8 cellular contexts compared by ENCODE assay signal in the genomic region with DNA sequence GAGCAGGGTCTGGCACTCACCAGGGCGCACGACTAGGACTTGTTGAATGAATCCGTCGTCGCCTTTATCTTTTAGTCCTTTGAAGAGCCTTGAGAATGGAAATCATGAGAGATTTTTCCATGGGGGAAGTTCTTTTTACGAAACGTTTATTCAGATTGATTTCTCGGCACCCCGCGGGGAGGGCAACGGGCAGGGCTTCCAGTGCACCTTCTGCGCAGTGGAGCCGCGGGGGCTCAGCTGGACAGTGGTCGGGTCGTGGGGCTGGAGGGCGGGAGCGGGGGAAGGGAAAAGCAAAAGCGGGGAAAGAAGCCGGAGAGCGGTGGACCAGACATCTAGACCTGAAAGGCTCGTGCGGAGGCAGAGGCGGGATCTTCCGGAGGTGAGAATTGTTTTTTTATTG. TPM values are rescaled to one million over a fixed set of nuclear protein-coding genes. Genes with fewer than 3 reads are reported as not detected.
DNase-seq lines count a peak whose midpoint lies in the region; ATAC-seq, FAIRE-seq and TF ChIP-seq lines count a peak whose summit lies in the region.
"Not testable (repeated sequence)": the region's sequence is repeated elsewhere in the genome, so short reads cannot be mapped to it uniquely, and the experiment has no call there.

No MANE protein-coding gene starts in this region.

- not testable (repeated sequence) for ATAC-seq in CD4-positive, alpha-beta T cell (ENCODE audit: poor library complexity); activated CD8-positive, alpha-beta T cell treated with anti-CD3 and anti-CD28 coated beads for 36 hours; stimulated activated effector memory CD8-positive, alpha-beta T cell treated with anti-CD3 and anti-CD28 coated beads, Interleukin-12 subunit alpha, Interleukin-12 subunit beta, amount 100 ng/mL, for 72 hours

- intact Hi-C loops in CD4-positive, alpha-beta T cell (cut with DNase I, micrococcal nuclease); activated CD8-positive, alpha-beta T cell treated with anti-CD3 and anti-CD28 coated beads for 36 hours (cut with micrococcal nuclease): not testable (repeated sequence)

- not testable (repeated sequence) for H3K36me3 ChIP-seq in NT2/D1 (ENCODE audit: insufficient read depth, insufficient read length, low read length); astrocyte (ENCODE audit: insufficient read depth, low read length); endodermal cell (ENCODE audit: control insufficient read depth, insufficient read depth, low read length); iPS-15b (ENCODE audit: control insufficient read depth, insufficient read depth, low read length)

- peak overlapping the region; percentile 71 for H3K4me2 ChIP-seq in astrocyte (ENCODE audit: low read length)

- H3K9ac ChIP-seq in NT2/D1 (ENCODE audit: insufficient read length, low read depth) = peak overlapping the region; percentile 50
- not testable (repeated sequence) for H3K9ac ChIP-seq in astrocyte (ENCODE audit: low read length); endodermal cell (ENCODE audit: extremely low read depth, low read length, poor library complexity, severe bottlenecking); iPS-15b (ENCODE audit: low read depth, low read length)

- CTCF ChIA-PET in CD4-positive, alpha-beta T cell (lab: Charles Lee); activated CD8-positive, alpha-beta T cell treated with anti-CD3 and anti-CD28 coated beads for 36 hours (lab: Charles Lee): not testable (repeated sequence)

- not testable (repeated sequence) for FAIRE-seq in astrocyte (lab: Jason Lieb, UNC)

- H3K4me3 ChIP-seq in NT2/D1 (ENCODE audit: insufficient read length, low read depth) (peak overlapping the region; percentile 34), endodermal cell (ENCODE audit: low read length) (peak overlapping the region; percentile 58), iPS-15b (ENCODE audit: low read depth, low read length) (peak overlapping the region; percentile 43)
- not testable (repeated sequence) for H3K4me3 ChIP-seq in astrocyte (ENCODE audit: insufficient read depth, low read depth, low read length)

- H3K9me3 Mint-ChIP-seq in CD4-positive, alpha-beta T cell; activated CD8-positive, alpha-beta T cell treated with anti-CD3 and anti-CD28 coated beads for 36 hours; astrocyte (ENCODE audit: unreplicated experiment); endodermal cell; nephron progenitor cell; stimulated activated effector memory CD8-positive, alpha-beta T cell treated with anti-CD3 and anti-CD28 coated beads, Interleukin-12 subunit alpha, Interleukin-12 subunit beta, amount 100 ng/mL, for 72 hours: not testable (repeated sequence)

- not testable (repeated sequence) for DNase-seq in CD4-positive, alpha-beta T cell; NT2/D1 (ENCODE audit: low read depth, low spot score); astrocyte (ENCODE audit: low read depth); stimulated activated effector memory CD8-positive, alpha-beta T cell treated with anti-CD3 and anti-CD28 coated beads, Interleukin-12 subunit alpha, Interleukin-12 subunit beta, amount 100 ng/mL, for 72 hours (ENCODE audit: low spot score in 2 of 2)
- peak; percentile 11 for DNase-seq in activated CD8-positive, alpha-beta T cell treated with anti-CD3 and anti-CD28 coated beads for 36 hours
- DNase-seq in endodermal cell (peak; percentile 39), nephron progenitor cell (peak; percentile 29)

- H3K27me3 Mint-ChIP-seq in CD4-positive, alpha-beta T cell = peaks cover 20% of the 10 kb centered on the region
- peaks cover 12% of the 10 kb centered on the region for H3K27me3 Mint-ChIP-seq in activated CD8-positive, alpha-beta T cell treated with anti-CD3 and anti-CD28 coated beads for 36 hours
- H3K27me3 Mint-ChIP-seq in astrocyte (ENCODE audit: low read depth, unreplicated experiment) = not testable (repeated sequence)
- H3K27me3 Mint-ChIP-seq in endodermal cell (ENCODE audit: insufficient read depth) (peaks cover 13% of the 10 kb centered on the region), nephron progenitor cell (ENCODE audit: low read depth, poor library complexity) (peaks cover 32% of the 10 kb centered on the region)

- H2AFZ ChIP-seq in astrocyte (ENCODE audit: low read depth, low read length) = not testable (repeated sequence)

- not testable (repeated sequence) for H3K27ac ChIP-seq in CD4-positive, alpha-beta T cell (ENCODE audit: low read depth, low read length); astrocyte (ENCODE audit: low read depth, low read length); endodermal cell (ENCODE audit: low read depth, low read length)

- not testable (repeated sequence) for H3K9me3 ChIP-seq in CD4-positive, alpha-beta T cell (ENCODE audit: control insufficient read depth, low read length); NT2/D1 (ENCODE audit: insufficient read depth, low read length); astrocyte (ENCODE audit: insufficient read depth, low read depth, low read length); endodermal cell (ENCODE audit: control insufficient read depth, low read length); iPS-15b (ENCODE audit: control insufficient read depth, insufficient read depth, low read length)

- H3K36me3 Mint-ChIP-seq in CD4-positive, alpha-beta T cell (ENCODE audit: low read depth); activated CD8-positive, alpha-beta T cell treated with anti-CD3 and anti-CD28 coated beads for 36 hours (ENCODE audit: low read depth); astrocyte (ENCODE audit: low read depth, unreplicated experiment); endodermal cell (ENCODE audit: low read depth); nephron progenitor cell (ENCODE audit: low read depth); stimulated activated effector memory CD8-positive, alpha-beta T cell treated with anti-CD3 and anti-CD28 coated beads, Interleukin-12 subunit alpha, Interleukin-12 subunit beta, amount 100 ng/mL, for 72 hours: not testable (repeated sequence)

- H3K79me2 ChIP-seq in astrocyte (ENCODE audit: insufficient read depth, low read length) = not testable (repeated sequence)

- peak overlapping the region; percentile 25 for H3K4me3 Mint-ChIP-seq in CD4-positive, alpha-beta T cell
- H3K4me3 Mint-ChIP-seq in activated CD8-positive, alpha-beta T cell treated with anti-CD3 and anti-CD28 coated beads for 36 hours = peak overlapping the region; percentile 73
- H3K4me3 Mint-ChIP-seq in astrocyte (ENCODE audit: unreplicated experiment) = peak overlapping the region; percentile 82
- peak overlapping the region; percentile 72 for H3K4me3 Mint-ChIP-seq in endodermal cell
- H3K4me3 Mint-ChIP-seq in nephron progenitor cell = peak overlapping the region; percentile 85
- peak overlapping the region; percentile 55 for H3K4me3 Mint-ChIP-seq in stimulated activated effector memory CD8-positive, alpha-beta T cell treated with anti-CD3 and anti-CD28 coated beads, Interleukin-12 subunit alpha, Interleukin-12 subunit beta, amount 100 ng/mL, for 72 hours

- not testable (repeated sequence) for H3K4me1 ChIP-seq in NT2/D1 (ENCODE audit: insufficient read depth, insufficient read length); astrocyte (ENCODE audit: insufficient read depth, low read length); endodermal cell (ENCODE audit: control insufficient read depth, insufficient read depth, low read length); iPS-15b (ENCODE audit: control insufficient read depth, insufficient read depth, low read length)

- not testable (repeated sequence) for H4K20me1 ChIP-seq in astrocyte (ENCODE audit: insufficient read depth, low read length)

- not testable (repeated sequence) for H3K4me1 Mint-ChIP-seq in CD4-positive, alpha-beta T cell (ENCODE audit: low read depth); activated CD8-positive, alpha-beta T cell treated with anti-CD3 and anti-CD28 coated beads for 36 hours (ENCODE audit: low read depth); astrocyte (ENCODE audit: low read depth, unreplicated experiment); endodermal cell; nephron progenitor cell; stimulated activated effector memory CD8-positive, alpha-beta T cell treated with anti-CD3 and anti-CD28 coated beads, Interleukin-12 subunit alpha, Interleukin-12 subunit beta, amount 100 ng/mL, for 72 hours

- not testable (repeated sequence) for H3K27ac Mint-ChIP-seq in CD4-positive, alpha-beta T cell; activated CD8-positive, alpha-beta T cell treated with anti-CD3 and anti-CD28 coated beads for 36 hours; astrocyte (ENCODE audit: unreplicated experiment); endodermal cell; nephron progenitor cell; stimulated activated effector memory CD8-positive, alpha-beta T cell treated with anti-CD3 and anti-CD28 coated beads, Interleukin-12 subunit alpha, Interleukin-12 subunit beta, amount 100 ng/mL, for 72 hours

- POLR2A ChIA-PET in CD4-positive, alpha-beta T cell (lab: Charles Lee); activated CD8-positive, alpha-beta T cell treated with anti-CD3 and anti-CD28 coated beads for 36 hours (lab: Charles Lee): not testable (repeated sequence)

- TF ChIP-seq CTCF in CD4-positive, alpha-beta T cell (IDR thresholded peaks at IDR 0.05); activated CD8-positive, alpha-beta T cell treated with anti-CD3 and anti-CD28 coated beads for 36 hours (IDR thresholded peaks at IDR 0.05); astrocyte (IDR thresholded peaks at IDR 0.05; ENCODE audit: insufficient read depth, low read depth, low read length); endodermal cell (conservative IDR thresholded peaks at IDR 0.05); nephron progenitor cell (IDR thresholded peaks at IDR 0.05): not testable (repeated sequence)

- 0% methylated on average over 24 of the region's 25 CpGs; no CpG with 5 or more reads in 1 of the 2 experiments for WGBS in endodermal cell (ENCODE audit: insufficient coverage in 1 of 2, insufficient read length in 1 of 2), 2 experiments

- not testable (repeated sequence) for H3K27me3 ChIP-seq in CD4-positive, alpha-beta T cell (ENCODE audit: control insufficient read depth, insufficient read depth, low read length); NT2/D1 (ENCODE audit: insufficient read depth, insufficient read length); astrocyte (ENCODE audit: insufficient read depth, low read length); endodermal cell (ENCODE audit: control insufficient read depth, insufficient read depth, low read length, poor library complexity, severe bottlenecking); iPS-15b (ENCODE audit: control insufficient read depth, insufficient read depth, low read length)

RNA-seq across cellular contexts. Expression of a gene that starts 50.5 kb away (rescaled TPM):
- total RNA-seq in CD4-positive, alpha-beta T cell = 1 to 10 TPM; 3.3 to 3.5 TPM
- 1 to 10 TPM in 1 of 2 experiments, under 1 TPM in 1; 0.69 to 1.2 TPM for total RNA-seq in activated CD8-positive, alpha-beta T cell treated with anti-CD3 and anti-CD28 coated beads for 36 hours
- total RNA-seq in astrocyte (1.2 and 3.0 TPM in 2 replicates), endodermal cell (1 to 10 TPM; 5.2 to 6.9 TPM)
- polyA plus RNA-seq in endodermal cell (2013, experiment 1 of 2) = 0.93 TPM
- polyA plus RNA-seq in endodermal cell (2013, experiment 2 of 2) = 1.8 TPM

Comparison
In these comparisons a context has a peak if more than half of its experiments do, and no peak if none do; other contexts are left out.
1. H3K4me3 Mint-ChIP-seq: peak in every context shown above with its lines; median percentile 85 in nephron progenitor cell; 82 in astrocyte; 73 in activated CD8-positive, alpha-beta T cell treated with anti-CD3 and anti-CD28 coated beads for 36 hours; 72 in endodermal cell; 55 in stimulated activated effector memory CD8-positive, alpha-beta T cell treated with anti-CD3 and anti-CD28 coated beads, Interleukin-12 subunit alpha, Interleukin-12 subunit beta, amount 100 ng/mL, for 72 hours; 25 in CD4-positive, alpha-beta T cell.